ENCODE assay signal across 9 cellular contexts in the genomic region with DNA sequence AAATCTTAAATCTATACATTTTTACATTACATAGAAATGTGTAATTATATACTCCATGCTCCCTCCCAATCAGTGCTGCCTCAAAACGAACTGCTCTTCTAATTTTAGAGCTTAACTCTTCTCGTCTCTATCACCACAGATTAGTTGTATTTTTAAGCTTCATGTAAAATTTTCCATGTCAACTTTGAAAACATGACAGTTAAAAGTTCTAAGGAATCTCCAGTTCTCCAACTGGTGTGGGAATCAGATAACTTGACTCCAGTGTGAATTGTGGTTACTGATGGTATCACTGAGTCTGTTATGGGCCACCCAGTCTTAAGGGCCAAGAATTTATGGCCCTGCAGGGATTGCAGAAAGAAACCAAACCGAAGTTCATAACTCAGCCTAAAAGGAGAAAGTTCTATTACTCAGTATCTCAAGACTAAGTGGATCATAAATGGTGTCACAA. TPM values are rescaled to one million over a fixed set of nuclear protein-coding genes. Genes with fewer than 3 reads are reported as not detected.
DNase-seq lines count a peak whose midpoint lies in the region; ATAC-seq and TF ChIP-seq lines count a peak whose summit lies in the region.
"Had no signal": no experiment of that assay in that cellular context is flagged by ENCODE, and none has a peak within 500 bp of the region (broad histone marks: within the 10 kb centered on the region; RNA-seq: fewer than 3 reads in every experiment).

No MANE protein-coding gene starts in this region.

- no peaks in the 10 kb centered on the region for H3K9me3 ChIP-seq in HUES48 (ENCODE audit: control insufficient read depth, insufficient read depth, low read length)

- ATAC-seq in T-cell (replicated peaks in 1 of 4) (no peak), GM18498 (IDR thresholded peaks at IDR 0.05; ENCODE audit: unreplicated experiment) (no peak), GM19397 (IDR thresholded peaks at IDR 0.05; ENCODE audit: unreplicated experiment) (no peak), HG02759 (IDR thresholded peaks at IDR 0.05; ENCODE audit: unreplicated experiment) (no peak)
- ATAC-seq in stimulated activated effector memory CD8-positive, alpha-beta T cell treated with anti-CD3 and anti-CD28 coated beads, Interleukin-12 subunit alpha, Interleukin-12 subunit beta, amount 100 ng/mL, for 72 hours: no peak

- H3K4me1 Mint-ChIP-seq in T-cell: peaks cover 52 to 62% (median 56%) of the 10 kb centered on the region in 3 donors
- peaks cover 60% of the 10 kb centered on the region for H3K4me1 Mint-ChIP-seq in stimulated activated effector memory CD8-positive, alpha-beta T cell treated with anti-CD3 and anti-CD28 coated beads, Interleukin-12 subunit alpha, Interleukin-12 subunit beta, amount 100 ng/mL, for 72 hours

- H3K36me3 Mint-ChIP-seq in T-cell: no peaks in the 10 kb centered on the region
- peaks cover 68% of the 10 kb centered on the region for H3K36me3 Mint-ChIP-seq in stimulated activated effector memory CD8-positive, alpha-beta T cell treated with anti-CD3 and anti-CD28 coated beads, Interleukin-12 subunit alpha, Interleukin-12 subunit beta, amount 100 ng/mL, for 72 hours

- peak overlapping the region; percentile 100 for H3K27ac Mint-ChIP-seq in T-cell
- H3K27ac Mint-ChIP-seq in stimulated activated effector memory CD8-positive, alpha-beta T cell treated with anti-CD3 and anti-CD28 coated beads, Interleukin-12 subunit alpha, Interleukin-12 subunit beta, amount 100 ng/mL, for 72 hours: peak overlapping the region; percentile 99

- H3K4me3 Mint-ChIP-seq in T-cell: peak overlapping the region; percentile 98 to 100 (median 100)
- peak overlapping the region; percentile 93 for H3K4me3 Mint-ChIP-seq in stimulated activated effector memory CD8-positive, alpha-beta T cell treated with anti-CD3 and anti-CD28 coated beads, Interleukin-12 subunit alpha, Interleukin-12 subunit beta, amount 100 ng/mL, for 72 hours

- CTCF ChIA-PET in T-cell (lab: Charles Lee): interaction anchor here (0.5 to 10.3 kb wide), 24 partner anchors 8 to 1303 kb away, joined by 3 to 196 read pairs (median 6); partner anchors contain the start of genes KMT2E (in 1 of the 2) and RINT1 (in 1 of the 2)

- H3K36me3 ChIP-seq in HUES48 (ENCODE audit: control insufficient read depth, insufficient read depth, low read length): peaks cover 5% of the 10 kb centered on the region; the same call in 1 of the 2 replicates

- no peaks in the 10 kb centered on the region for H3K27me3 ChIP-seq in HUES48 (ENCODE audit: control insufficient read depth, insufficient read depth, low read length)

- POLR2A ChIA-PET in T-cell (lab: Charles Lee): interaction anchor here (0.5 to 9.4 kb wide), 10 partner anchors 8 to 42 kb away, joined by 4 to 266 read pairs (median 10); partner anchors contain the start of gene KMT2E (in 2 of the 2)

- peak overlapping the region; percentile 95 for H3K27ac ChIP-seq in HUES48 (ENCODE audit: low read depth, low read length)

- no peak for TF ChIP-seq CTCF in fibroblast of villous mesenchyme (IDR thresholded peaks at IDR 0.05; ENCODE audit: insufficient read depth, low read depth, low read length)

- no peaks in the 10 kb centered on the region for H3K9me3 Mint-ChIP-seq in T-cell
- no peaks in the 10 kb centered on the region for H3K9me3 Mint-ChIP-seq in stimulated activated effector memory CD8-positive, alpha-beta T cell treated with anti-CD3 and anti-CD28 coated beads, Interleukin-12 subunit alpha, Interleukin-12 subunit beta, amount 100 ng/mL, for 72 hours

- no peak overlapping the region for H3K4me3 ChIP-seq in HUES48 (ENCODE audit: low read depth, low read length)
- H3K4me3 ChIP-seq in fibroblast of villous mesenchyme (ENCODE audit: low read depth, low read length): no peak overlapping the region

- no peak for DNase-seq in T-cell
- peak; percentile 94 for DNase-seq in fibroblast of villous mesenchyme (ENCODE audit: low read depth)
- DNase-seq in stimulated activated effector memory CD8-positive, alpha-beta T cell treated with anti-CD3 and anti-CD28 coated beads, Interleukin-12 subunit alpha, Interleukin-12 subunit beta, amount 100 ng/mL, for 72 hours (ENCODE audit: low spot score in 2 of 2): no peak
- DNase-seq: cerebellar nuclear complex, NCI-H510A treated with DMSO at 0.1 percent for 48 hours had no signal

- no peak overlapping the region for H3K9ac ChIP-seq in HUES48 (ENCODE audit: low read depth, low read length)

- H3K27me3 Mint-ChIP-seq in T-cell: no peaks in the 10 kb centered on the region

- peaks cover 37% of the 10 kb centered on the region for H3K4me1 ChIP-seq in HUES48 (ENCODE audit: control insufficient read depth, insufficient read depth, low read length)

RNA-seq across cellular contexts. Expression of gene KMT2E, which starts 31.7 kb away (rescaled TPM):
- total RNA-seq in T-cell (100 to 1,000 TPM; 164 to 260 (median 169) TPM), fibroblast of villous mesenchyme (110 and 112 TPM in 2 replicates)
